In the genomic region with DNA sequence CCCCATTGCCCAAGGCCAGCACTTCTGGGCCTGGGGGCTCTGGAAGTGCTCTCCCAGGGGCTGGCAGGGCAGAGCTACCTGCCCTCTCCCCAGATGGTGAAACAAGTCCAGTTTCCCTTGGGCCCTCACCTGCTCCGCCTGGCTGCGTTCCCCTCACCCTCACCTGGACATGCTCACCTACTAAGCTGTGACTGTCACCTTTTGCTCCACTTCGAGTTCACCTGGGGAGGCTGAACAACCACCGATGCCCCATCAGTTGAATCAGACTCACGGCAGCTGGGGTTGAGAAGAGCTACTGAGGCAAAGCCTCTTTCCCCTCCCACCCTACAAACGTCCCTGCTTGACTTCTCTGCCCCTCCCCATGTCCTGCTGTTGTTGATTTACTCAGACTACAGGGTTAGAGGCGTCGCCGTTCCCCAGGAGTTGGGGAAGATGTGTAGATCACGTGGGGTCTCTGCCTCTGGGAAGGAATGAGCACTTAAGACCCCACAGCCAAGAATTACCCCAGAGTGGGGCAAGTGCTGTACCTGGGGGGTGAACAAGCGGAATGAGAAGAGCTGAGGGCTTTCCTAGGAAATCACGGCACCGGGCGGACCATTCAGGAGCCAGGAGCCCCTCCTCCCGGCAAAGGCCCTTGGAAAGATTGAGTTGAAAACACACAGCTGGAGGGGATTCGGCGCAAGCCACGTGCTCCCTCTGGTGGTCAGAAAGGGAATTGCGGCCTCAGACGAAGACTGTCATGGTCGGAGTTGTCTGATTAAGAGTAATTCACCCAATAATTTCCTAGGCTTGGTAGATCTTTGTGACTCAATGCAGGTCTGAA, we compare ENCODE assay signal across 8 cellular contexts. TPM values are rescaled to one million over a fixed set of nuclear protein-coding genes. Genes with fewer than 3 reads are reported as not detected.
DNase-seq lines count a peak whose midpoint lies in the region; ATAC-seq and TF ChIP-seq lines count a peak whose summit lies in the region.

No MANE protein-coding gene starts in this region.

- H3K4me2 ChIP-seq in MM.1S (ENCODE audit: low read depth, low read length), result peak overlapping the region; percentile 39; the same call in 1 of the 2 replicates

- peak overlapping the region; percentile 94 for H3K27ac Mint-ChIP-seq in activated naive CD8-positive, alpha-beta T cell
- H3K27ac Mint-ChIP-seq in type B pancreatic cell, result peak overlapping the region; percentile 98

- no peaks in the 10 kb centered on the region for H3K9me2 ChIP-seq in MM.1S (replicated peaks; ENCODE audit: insufficient read depth, low read length)

- DNase-seq in AG09309 (ENCODE audit: low read depth), result peak; percentile 23
- DNase-seq in MM.1S, result peak; percentile 79
- DNase-seq in Right ventricle myocardium inferior (ENCODE audit: missing footprints), result peak; percentile 88
- DNase-seq in pons (ENCODE audit: low spot score), result peak; percentile 76
- DNase-seq in type B pancreatic cell (ENCODE audit: extremely low spot score, unreplicated experiment), result peak; percentile 94

- H3K9ac ChIP-seq in MM.1S (ENCODE audit: low read length), result no peak overlapping the region

- peaks cover under 1% of the 10 kb centered on the region; the same call in 1 of the 2 replicates for H3K27me3 ChIP-seq in MM.1S (replicated peaks; ENCODE audit: insufficient read depth, low read length)

- H4K20me1 ChIP-seq in MM.1S (ENCODE audit: insufficient read depth, low read length), result no peaks in the 10 kb centered on the region

- no peaks in the 10 kb centered on the region for H3K9me3 Mint-ChIP-seq in activated naive CD8-positive, alpha-beta T cell (ENCODE audit: low read depth)
- H3K9me3 Mint-ChIP-seq in type B pancreatic cell, result no peaks in the 10 kb centered on the region

- H3K36me3 Mint-ChIP-seq in activated naive CD8-positive, alpha-beta T cell, result no peaks in the 10 kb centered on the region
- H3K36me3 Mint-ChIP-seq in type B pancreatic cell, result no peaks in the 10 kb centered on the region

- intact Hi-C loops in Right ventricle myocardium inferior (cut with DNase I), result loop anchor here (1.0 kb wide), 1 partner anchor 391 kb away; no protein-coding TSS in a partner anchor

- H3K27ac ChIP-seq in MM.1S (ENCODE audit: low read length), result no peak overlapping the region

- peak overlapping the region; percentile 75 for H2AFZ ChIP-seq in MM.1S (ENCODE audit: low read length)

- H3K9me3 ChIP-seq in MM.1S (replicated peaks; ENCODE audit: insufficient read depth, low read length), result no peaks in the 10 kb centered on the region

- no peaks in the 10 kb centered on the region for H3K79me2 ChIP-seq in MM.1S (ENCODE audit: low read length)

- H3K4me3 ChIP-seq in AG09309 (ENCODE audit: control insufficient read depth, low read depth, low read length), result no peak overlapping the region
- no peak overlapping the region for H3K4me3 ChIP-seq in MM.1S (ENCODE audit: low read length)

- H3K4me3 Mint-ChIP-seq in activated naive CD8-positive, alpha-beta T cell, result peak overlapping the region; percentile 58
- H3K4me3 Mint-ChIP-seq in type B pancreatic cell, result peak overlapping the region; percentile 87

- TF ChIP-seq CTCF in AG09309 (IDR thresholded peaks at IDR 0.05; ENCODE audit: control insufficient read depth, insufficient read depth, low read depth, low read length, missing control alignments) (peak; percentile 97), MM.1S (IDR thresholded peaks at IDR 0.05; ENCODE audit: low read length) (peak; percentile 99), type B pancreatic cell (conservative IDR thresholded peaks at IDR 0.05) (peak; percentile 99)

- no peaks in the 10 kb centered on the region for H3K27me3 Mint-ChIP-seq in activated naive CD8-positive, alpha-beta T cell
- H3K27me3 Mint-ChIP-seq in type B pancreatic cell, result peaks cover 3% of the 10 kb centered on the region

- peaks cover 26% of the 10 kb centered on the region for H3K4me1 ChIP-seq in MM.1S (ENCODE audit: low read length)

- no peaks in the 10 kb centered on the region for H3K36me3 ChIP-seq in MM.1S (replicated peaks; ENCODE audit: insufficient read depth, low read length)

- ATAC-seq in GM18909 (IDR thresholded peaks at IDR 0.05; ENCODE audit: poor library complexity, unreplicated experiment), result peak; percentile 28
- ATAC-seq in SK-N-SH treated with all-trans-retinoic acid at 6 μM for 48 hours, result peak; percentile 85
- ATAC-seq in Right ventricle myocardium inferior, result peak; percentile 67

- peaks cover 64% of the 10 kb centered on the region for H3K4me1 Mint-ChIP-seq in activated naive CD8-positive, alpha-beta T cell (ENCODE audit: low read depth)
- peaks cover 56% of the 10 kb centered on the region for H3K4me1 Mint-ChIP-seq in type B pancreatic cell (ENCODE audit: unreplicated experiment)

- no peaks in the 10 kb centered on the region; the same call in 1 of the 2 replicates for H3F3A ChIP-seq in MM.1S (ENCODE audit: insufficient read depth, low read length)

TF ChIP-seq in SK-N-SH treated with all-trans-retinoic acid at 6 μM for 48 hours, 23 proteins besides CTCF, POLR2A, EP300 and RAD21:
- no peak for TF ChIP-seq RARB (CRISPR knock-in tag; IDR thresholded peaks at IDR 0.05)
- TF ChIP-seq, protein P1, sequence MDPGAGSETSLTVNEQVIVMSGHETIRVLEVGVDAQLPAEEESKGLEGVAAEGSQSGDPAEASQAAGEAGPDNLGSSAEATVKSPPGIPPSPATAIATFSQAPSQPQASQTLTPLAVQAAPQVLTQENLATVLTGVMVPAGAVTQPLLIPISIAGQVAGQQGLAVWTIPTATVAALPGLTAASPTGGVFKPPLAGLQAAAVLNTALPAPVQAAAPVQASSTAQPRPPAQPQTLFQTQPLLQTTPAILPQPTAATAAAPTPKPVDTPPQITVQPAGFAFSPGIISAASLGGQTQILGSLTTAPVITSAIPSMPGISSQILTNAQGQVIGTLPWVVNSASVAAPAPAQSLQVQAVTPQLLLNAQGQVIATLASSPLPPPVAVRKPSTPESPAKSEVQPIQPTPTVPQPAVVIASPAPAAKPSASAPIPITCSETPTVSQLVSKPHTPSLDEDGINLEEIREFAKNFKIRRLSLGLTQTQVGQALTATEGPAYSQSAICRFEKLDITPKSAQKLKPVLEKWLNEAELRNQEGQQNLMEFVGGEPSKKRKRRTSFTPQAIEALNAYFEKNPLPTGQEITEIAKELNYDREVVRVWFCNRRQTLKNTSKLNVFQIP (CRISPR knock-in tag; IDR thresholded peaks at IDR 0.05; ENCODE audit: borderline replicate concordance, low read depth), result no peak
- no peak for TF ChIP-seq TOX (CRISPR knock-in tag; IDR thresholded peaks at IDR 0.05; ENCODE audit: borderline replicate concordance)
- TF ChIP-seq, protein P2, sequence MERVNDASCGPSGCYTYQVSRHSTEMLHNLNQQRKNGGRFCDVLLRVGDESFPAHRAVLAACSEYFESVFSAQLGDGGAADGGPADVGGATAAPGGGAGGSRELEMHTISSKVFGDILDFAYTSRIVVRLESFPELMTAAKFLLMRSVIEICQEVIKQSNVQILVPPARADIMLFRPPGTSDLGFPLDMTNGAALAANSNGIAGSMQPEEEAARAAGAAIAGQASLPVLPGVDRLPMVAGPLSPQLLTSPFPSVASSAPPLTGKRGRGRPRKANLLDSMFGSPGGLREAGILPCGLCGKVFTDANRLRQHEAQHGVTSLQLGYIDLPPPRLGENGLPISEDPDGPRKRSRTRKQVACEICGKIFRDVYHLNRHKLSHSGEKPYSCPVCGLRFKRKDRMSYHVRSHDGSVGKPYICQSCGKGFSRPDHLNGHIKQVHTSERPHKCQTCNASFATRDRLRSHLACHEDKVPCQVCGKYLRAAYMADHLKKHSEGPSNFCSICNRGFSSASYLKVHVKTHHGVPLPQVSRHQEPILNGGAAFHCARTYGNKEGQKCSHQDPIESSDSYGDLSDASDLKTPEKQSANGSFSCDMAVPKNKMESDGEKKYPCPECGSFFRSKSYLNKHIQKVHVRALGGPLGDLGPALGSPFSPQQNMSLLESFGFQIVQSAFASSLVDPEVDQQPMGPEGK (CRISPR knock-in tag; IDR thresholded peaks at IDR 0.05; ENCODE audit: borderline replicate concordance), result no peak
- no peak for TF ChIP-seq ZC3H10 (CRISPR knock-in tag; IDR thresholded peaks at IDR 0.05)
- no peak for TF ChIP-seq ISL1 (CRISPR knock-in tag; IDR thresholded peaks at IDR 0.05)
- no peak for TF ChIP-seq ZFP3 (CRISPR knock-in tag; IDR thresholded peaks at IDR 0.05)
- no peak for TF ChIP-seq CSDC2 (CRISPR knock-in tag; IDR thresholded peaks at IDR 0.05)
- no peak for TF ChIP-seq GLIS3 (CRISPR knock-in tag; IDR thresholded peaks at IDR 0.05)
- no peak for TF ChIP-seq ARNTL (CRISPR knock-in tag; IDR thresholded peaks at IDR 0.05; ENCODE audit: borderline replicate concordance, low read depth)
- TF ChIP-seq ESRRG (CRISPR knock-in tag; IDR thresholded peaks at IDR 0.05), result no peak
- TF ChIP-seq, protein P3, sequence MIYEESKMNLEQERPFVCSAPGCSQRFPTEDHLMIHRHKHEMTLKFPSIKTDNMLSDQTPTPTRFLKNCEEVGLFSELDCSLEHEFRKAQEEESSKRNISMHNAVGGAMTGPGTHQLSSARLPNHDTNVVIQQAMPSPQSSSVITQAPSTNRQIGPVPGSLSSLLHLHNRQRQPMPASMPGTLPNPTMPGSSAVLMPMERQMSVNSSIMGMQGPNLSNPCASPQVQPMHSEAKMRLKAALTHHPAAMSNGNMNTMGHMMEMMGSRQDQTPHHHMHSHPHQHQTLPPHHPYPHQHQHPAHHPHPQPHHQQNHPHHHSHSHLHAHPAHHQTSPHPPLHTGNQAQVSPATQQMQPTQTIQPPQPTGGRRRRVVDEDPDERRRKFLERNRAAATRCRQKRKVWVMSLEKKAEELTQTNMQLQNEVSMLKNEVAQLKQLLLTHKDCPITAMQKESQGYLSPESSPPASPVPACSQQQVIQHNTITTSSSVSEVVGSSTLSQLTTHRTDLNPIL (CRISPR knock-in tag; IDR thresholded peaks at IDR 0.05; ENCODE audit: low read depth), result no peak

RNA-seq across cellular contexts. Expression of gene FXYD2, which starts 7.1 kb away (rescaled TPM):
- total RNA-seq in Right ventricle myocardium inferior (2.7 TPM), type B pancreatic cell (ENCODE audit: low replicate concordance) (40.8 and 57.5 TPM in 2 replicates)

RNA-seq across cellular contexts. Expression of gene DSCAML1, which starts 20.4 kb away (rescaled TPM):
- total RNA-seq in Right ventricle myocardium inferior (0.22 TPM), type B pancreatic cell (ENCODE audit: low replicate concordance) (5.8 and 9.8 TPM in 2 replicates)

RNA-seq across cellular contexts. Expression of gene FXYD6, which starts 59.0 kb away (rescaled TPM):
- total RNA-seq in Right ventricle myocardium inferior, result 41.2 TPM
- 22.9 and 66.6 TPM in 2 replicates for total RNA-seq in type B pancreatic cell (ENCODE audit: low replicate concordance)

Comparison
In these comparisons a context has a peak if more than half of its experiments do, and no peak if none do; other contexts are left out.
1. DNase-seq: peak in every context shown above with its lines; median percentile 94 in type B pancreatic cell; 88 in Right ventricle myocardium inferior; 79 in MM.1S; 76 in pons; 23 in AG09309.
2. ATAC-seq: peak in every context shown above with its lines; median percentile 85 in SK-N-SH treated with all-trans-retinoic acid at 6 μM for 48 hours; 67 in Right ventricle myocardium inferior; 28 in GM18909.
3. RNA of gene FXYD2, which starts 7.1 kb away (total RNA-seq): 40.8 to 57.5 TPM in type B pancreatic cell; 2.7 TPM in Right ventricle myocardium inferior (single experiment); every median in the first group is over 10 times any median in the second.
4. Peak in every context shown above with its lines, with median percentiles within 50 percentile points of each other: CTCF ChIP-seq.